2 cellular contexts compared by ENCODE assay signal in the genomic region with DNA sequence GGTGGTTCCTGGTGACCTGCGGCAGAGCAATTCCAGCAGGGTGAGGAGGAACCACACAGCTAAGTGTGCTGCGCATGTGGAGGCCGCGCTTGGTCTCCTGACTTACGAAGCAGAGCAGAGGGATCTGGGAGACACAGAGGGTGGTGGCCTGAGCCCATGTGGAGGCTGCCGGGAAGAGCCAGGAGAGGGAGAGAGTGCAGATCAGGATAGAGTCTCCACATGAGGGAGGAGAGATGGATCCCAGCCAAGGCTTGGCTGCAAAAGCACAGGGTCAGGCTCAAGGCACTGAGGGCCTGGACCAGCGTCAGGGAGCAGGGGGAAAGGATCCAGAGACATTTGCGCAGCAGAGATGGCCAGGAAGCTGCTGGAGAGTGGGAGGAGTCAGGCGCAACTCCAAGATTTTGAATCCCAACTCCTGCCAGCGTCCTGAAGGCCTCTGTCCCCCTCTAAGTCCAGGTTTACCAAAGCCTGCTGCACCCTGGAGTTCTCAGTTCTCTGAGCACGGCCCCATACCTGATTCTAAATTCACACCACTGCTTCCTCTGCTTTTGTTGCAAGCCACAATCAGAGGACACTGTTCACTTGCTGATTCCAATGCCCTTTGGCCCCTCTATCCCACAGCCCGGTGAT.
TF ChIP-seq lines count a peak whose summit lies in the region.

No MANE protein-coding gene starts in this region.

TF ChIP-seq in A549, 52 proteins besides CTCF, POLR2A, EP300 and RAD21:
- TF ChIP-seq, protein P1, sequence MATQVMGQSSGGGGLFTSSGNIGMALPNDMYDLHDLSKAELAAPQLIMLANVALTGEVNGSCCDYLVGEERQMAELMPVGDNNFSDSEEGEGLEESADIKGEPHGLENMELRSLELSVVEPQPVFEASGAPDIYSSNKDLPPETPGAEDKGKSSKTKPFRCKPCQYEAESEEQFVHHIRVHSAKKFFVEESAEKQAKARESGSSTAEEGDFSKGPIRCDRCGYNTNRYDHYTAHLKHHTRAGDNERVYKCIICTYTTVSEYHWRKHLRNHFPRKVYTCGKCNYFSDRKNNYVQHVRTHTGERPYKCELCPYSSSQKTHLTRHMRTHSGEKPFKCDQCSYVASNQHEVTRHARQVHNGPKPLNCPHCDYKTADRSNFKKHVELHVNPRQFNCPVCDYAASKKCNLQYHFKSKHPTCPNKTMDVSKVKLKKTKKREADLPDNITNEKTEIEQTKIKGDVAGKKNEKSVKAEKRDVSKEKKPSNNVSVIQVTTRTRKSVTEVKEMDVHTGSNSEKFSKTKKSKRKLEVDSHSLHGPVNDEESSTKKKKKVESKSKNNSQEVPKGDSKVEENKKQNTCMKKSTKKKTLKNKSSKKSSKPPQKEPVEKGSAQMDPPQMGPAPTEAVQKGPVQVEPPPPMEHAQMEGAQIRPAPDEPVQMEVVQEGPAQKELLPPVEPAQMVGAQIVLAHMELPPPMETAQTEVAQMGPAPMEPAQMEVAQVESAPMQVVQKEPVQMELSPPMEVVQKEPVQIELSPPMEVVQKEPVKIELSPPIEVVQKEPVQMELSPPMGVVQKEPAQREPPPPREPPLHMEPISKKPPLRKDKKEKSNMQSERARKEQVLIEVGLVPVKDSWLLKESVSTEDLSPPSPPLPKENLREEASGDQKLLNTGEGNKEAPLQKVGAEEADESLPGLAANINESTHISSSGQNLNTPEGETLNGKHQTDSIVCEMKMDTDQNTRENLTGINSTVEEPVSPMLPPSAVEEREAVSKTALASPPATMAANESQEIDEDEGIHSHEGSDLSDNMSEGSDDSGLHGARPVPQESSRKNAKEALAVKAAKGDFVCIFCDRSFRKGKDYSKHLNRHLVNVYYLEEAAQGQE (IDR thresholded peaks at IDR 0.05), result no peak
- no peak for TF ChIP-seq BHLHE40 (IDR thresholded peaks at IDR 0.05; ENCODE audit: low read depth, low read length)
- TF ChIP-seq CBX2 (IDR thresholded peaks at IDR 0.05; ENCODE audit: borderline replicate concordance, low read depth), result no peak
TF ChIP-seq in A549: peak in this region for 0.

TF ChIP-seq in PFSK-1, 5 proteins besides CTCF, POLR2A, EP300 and RAD21:
- TF ChIP-seq POLR2AphosphoS5 (IDR thresholded peaks at IDR 0.05; ENCODE audit: low read depth, low read length) (peak; percentile 66), SIN3A (IDR thresholded peaks at IDR 0.05; ENCODE audit: borderline replicate concordance, insufficient read depth, low read length) (no peak), TAF1 (IDR thresholded peaks at IDR 0.05; ENCODE audit: borderline replicate concordance, insufficient read depth, low read length) (peak; percentile 17; the same call in 1 of the 2 replicates), FOXP2 (optimal IDR thresholded peaks at IDR 0.05; ENCODE audit: borderline replicate concordance, extremely low read depth, extremely low read length, insufficient read depth) (peak; percentile 30)
- TF ChIP-seq, protein P1 (IDR thresholded peaks at IDR 0.05; ENCODE audit: insufficient read depth in 1 of 2, low read depth in 2 of 2, low read length in 2 of 2), result no peak
